Comparison of ENCODE assay signal across 8 cellular contexts in genomic region chr7:31904006-31904405, GRCh38.
"Had no signal": no experiment of that assay in that cellular context is flagged by ENCODE, and none has a peak within 500 bp of the region (broad histone marks: within the 10 kb centered on the region; RNA-seq: fewer than 3 reads in every experiment).

No MANE protein-coding gene starts in this region.

- H3K27me3 Mint-ChIP-seq: IgD-negative memory B cell had no signal

- H3K4me3 ChIP-seq: GM23338, HAP-1 had no signal

- H3K9me3 ChIP-seq: HAP-1 had no signal

- H3K36me3 Mint-ChIP-seq: IgD-negative memory B cell had no signal

- H3K36me3 ChIP-seq: HAP-1 had no signal

- H3K4me1 ChIP-seq: HAP-1 had no signal

- H3K27ac Mint-ChIP-seq: GM23338, HFFc6, IgD-negative memory B cell had no signal

- H3K9me3 Mint-ChIP-seq: GM23338, HFFc6 had no signal

- ATAC-seq: GM23338, HCT116, HepG2 had no signal

- H3K4me3 Mint-ChIP-seq: GM23338, HFFc6, IgD-negative memory B cell had no signal

- H3K4me1 Mint-ChIP-seq: GM23338, IgD-negative memory B cell had no signal

- DNase-seq: H7, HFFc6 had no signal

- H3K27ac ChIP-seq: HL-60 had no signal
